In genomic region chr19:2392899-2393298, GRCh38 we compare ENCODE assay signal across 7 cellular contexts. TPM values are rescaled to one million over a fixed set of nuclear protein-coding genes. Genes with fewer than 3 reads are reported as not detected.
"Had no signal": no experiment of that assay in that cellular context is flagged by ENCODE, and none has a peak within 500 bp of the region (broad histone marks: within the 10 kb centered on the region; RNA-seq: fewer than 3 reads in every experiment).

No MANE protein-coding gene starts in this region.

RNA-seq across cellular contexts. Expression of gene TMPRSS9, which starts 32.8 kb away (rescaled TPM):
- total RNA-seq: activated T-cell treated with anti-CD3 and anti-CD28 coated beads, Interleukin-2, amount 50 U/mL, for 4 hours; activated T-helper 17 cell treated with anti-CD3 and anti-CD28 coated beads, Interleukin-2, amount 50 U/mL, for 72 hours; bronchial epithelial cell; foreskin keratinocyte; heart right ventricle; naive thymus-derived CD4-positive, alpha-beta T cell; sciatic nerve had no signal
- polyA plus RNA-seq: foreskin keratinocyte; naive thymus-derived CD4-positive, alpha-beta T cell had no signal
